Comparison of ENCODE assay signal across 25 cellular contexts in the genomic region with DNA sequence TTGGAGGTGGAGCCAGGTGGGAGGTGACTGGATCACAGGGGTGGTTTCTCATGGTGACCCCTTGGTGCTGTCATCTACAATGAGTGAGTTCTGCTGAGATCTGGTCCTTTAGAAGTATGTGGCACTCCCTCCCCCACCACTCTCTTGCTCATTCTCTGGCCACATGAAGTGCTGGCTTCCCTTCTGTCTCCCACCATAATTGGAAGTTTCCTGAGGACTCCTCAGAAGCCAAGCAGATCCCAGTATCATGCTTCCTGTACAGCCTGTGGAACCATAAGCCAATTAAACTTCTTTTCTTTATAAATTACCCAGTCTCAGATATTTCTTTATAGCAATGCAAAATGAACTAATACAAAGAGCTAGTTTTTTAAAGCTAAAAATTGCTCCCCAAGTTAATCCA. TPM values are rescaled to one million over a fixed set of nuclear protein-coding genes. Genes with fewer than 3 reads are reported as not detected.
A peak's percentile ranks its signal among the peaks of the same experiment; 100 is the strongest.
DNase-seq lines count a peak whose midpoint lies in the region; ATAC-seq and TF ChIP-seq lines count a peak whose summit lies in the region.
"Had no signal": no experiment of that assay in that cellular context is flagged by ENCODE, and none has a peak within 500 bp of the region (broad histone marks: within the 10 kb centered on the region; RNA-seq: fewer than 3 reads in every experiment).

No MANE protein-coding gene starts in this region.

- peak; percentile 8 for DNase-seq in activated CD8-positive, alpha-beta memory T cell treated with anti-CD3 and anti-CD28 coated beads, Interleukin-2, amount 50 U/mL, for 48 hours
- DNase-seq in activated CD8-positive, alpha-beta memory T cell treated with anti-CD3 and anti-CD28 coated beads for 24 hours: no peak
- peak; percentile 9 for DNase-seq in coronary artery (ENCODE audit: low spot score)
- peak; percentile 7 for DNase-seq in esophagus muscularis mucosa (ENCODE audit: extremely low spot score)
- no peak for DNase-seq in PC-9
- DNase-seq in HEK293T (ENCODE audit: extremely low spot score): no peak
- DNase-seq: ACHN; BE2C; C1 segment of cervical spinal cord; CD4-positive, alpha-beta memory T cell; CD4-positive, CD25-positive, alpha-beta regulatory T cell; CD8-positive, alpha-beta memory T cell; COR-L47; DMS 273 treated with DMSO at 0.1 percent for 48 hours; DMS153; DMS53; DMS79; DND-41; EL; GDM1 had no signal

- H3K9me3 ChIP-seq in esophagus muscularis mucosa: peaks cover 0 to 8% (median 5%) of the 10 kb centered on the region in 4 donors
- H3K9me3 ChIP-seq in PC-9 (ENCODE audit: insufficient read depth, low read depth): no peaks in the 10 kb centered on the region; the same call in 1 of the 2 replicates
- H3K9me3 ChIP-seq: BE2C had no signal

- no peak for TF ChIP-seq POLR2A in esophagus muscularis mucosa (IDR thresholded peaks at IDR 0.05; ENCODE audit: low read depth)

- H4K20me1 ChIP-seq in PC-9 (ENCODE audit: insufficient read depth): no peaks in the 10 kb centered on the region
- H4K20me1 ChIP-seq: BLaER1 had no signal

- H3K4me2 ChIP-seq in PC-9: no peak overlapping the region
- H3K4me2 ChIP-seq: A549, BLaER1 had no signal

- CTCF ChIA-PET in PC-9 (lab: Charles Lee): no interaction called here
- CTCF ChIA-PET in HEK293T (lab: Yijun Ruan, JAX): no interaction called here

- no peaks in the 10 kb centered on the region for H3K79me2 ChIP-seq in PC-9 (ENCODE audit: low read depth)

- no TSS peak for BruUV-seq in PC-9 (replicated peaks; lab: Mats Ljungman, UMichigan)

- H3K27ac ChIP-seq in coronary artery (no peak overlapping the region), esophagus muscularis mucosa (replicated peaks in 1 of 4) (no peak overlapping the region), PC-9 (no peak overlapping the region)
- H3K27ac ChIP-seq: 22Rv1, A549, BLaER1 had no signal

- H3K4me3 ChIP-seq in coronary artery (no peak overlapping the region), esophagus muscularis mucosa (no peak overlapping the region), PC-9 (no peak overlapping the region)
- H3K4me3 ChIP-seq: A549, GM12878 had no signal

- no peaks in the 10 kb centered on the region for H3F3A ChIP-seq in PC-9 (ENCODE audit: insufficient read depth, low read depth)

- TF ChIP-seq EP300 in esophagus muscularis mucosa (IDR thresholded peaks at IDR 0.05): no peak

- ATAC-seq in HG02571 (IDR thresholded peaks at IDR 0.05; ENCODE audit: unreplicated experiment): no peak
- ATAC-seq: A549, GM12878 had no signal

- H3K4me1 ChIP-seq in esophagus muscularis mucosa (no peaks in the 10 kb centered on the region), PC-9 (replicated peaks; ENCODE audit: insufficient read depth) (no peaks in the 10 kb centered on the region)
- H3K4me1 ChIP-seq: A549, BE2C, BLaER1 had no signal

- H2AFZ ChIP-seq in PC-9: no peak overlapping the region

- H3K27me3 ChIP-seq in esophagus muscularis mucosa: no peaks in the 10 kb centered on the region
- no peaks in the 10 kb centered on the region for H3K27me3 ChIP-seq in PC-9 (ENCODE audit: insufficient read depth, low read depth)
- H3K27me3 ChIP-seq: BE2C, BLaER1 had no signal

- TF ChIP-seq CTCF in coronary artery (IDR thresholded peaks at IDR 0.05) (no peak), esophagus muscularis mucosa (IDR thresholded peaks at IDR 0.05) (no peak), PC-9 (conservative IDR thresholded peaks at IDR 0.05) (no peak)

- POLR2A ChIA-PET in PC-9 (lab: Charles Lee; ENCODE audit: unreplicated experiment) (no interaction called here), HEK293T (lab: Yijun Ruan, JAX) (no interaction called here)

- H3K36me3 ChIP-seq in esophagus muscularis mucosa (peaks cover 12 to 72% (median 48%) of the 10 kb centered on the region in 4 donors), PC-9 (ENCODE audit: low read depth) (no peaks in the 10 kb centered on the region)
- H3K36me3 ChIP-seq: BE2C had no signal

- intact Hi-C loops in esophagus muscularis mucosa (cut with DNase I) (no loop called here), PC-9 (cut with micrococcal nuclease; ENCODE audit: unreplicated experiment) (no loop called here)

- H3K9me2 ChIP-seq in PC-9 (ENCODE audit: insufficient read depth): no peaks in the 10 kb centered on the region

TF ChIP-seq in HEK293T, 16 proteins besides CTCF, POLR2A, EP300 and RAD21:
- TF ChIP-seq LEF1 (IDR thresholded peaks at IDR 0.05; ENCODE audit: borderline replicate concordance) (no peak), TARDBP (IDR thresholded peaks at IDR 0.05) (no peak), SP1 (IDR thresholded peaks at IDR 0.05) (no peak), L3MBTL2 (conservative IDR thresholded peaks at IDR 0.05) (no peak), CTBP1 (IDR thresholded peaks at IDR 0.05; ENCODE audit: borderline replicate concordance) (no peak), FOXA1 (IDR thresholded peaks at IDR 0.05) (no peak), HDGF (IDR thresholded peaks at IDR 0.05; ENCODE audit: borderline replicate concordance) (no peak), BHLHE40 (IDR thresholded peaks at IDR 0.05; ENCODE audit: borderline replicate concordance) (no peak), ARNT (IDR thresholded peaks at IDR 0.05) (no peak), FOXK2 (IDR thresholded peaks at IDR 0.05) (no peak), NFRKB (IDR thresholded peaks at IDR 0.05) (no peak)

RNA-seq across cellular contexts. Expression of a gene that starts 54.7 kb away (rescaled TPM):
- total RNA-seq in esophagus muscularis mucosa: 10 to 100 TPM; 31.6 to 68.1 (median 38.9) TPM
- 59.2 and 67.0 TPM in 2 replicates for total RNA-seq in PC-9 (2021)

Comparison
In these comparisons a context has a peak if more than half of its experiments do, and no peak if none do; other contexts are left out.
1. DNase-seq: peak in activated CD8-positive, alpha-beta memory T cell treated with anti-CD3 and anti-CD28 coated beads, Interleukin-2, amount 50 U/mL, for 48 hours (single experiment), coronary artery (single experiment) and esophagus muscularis mucosa (single experiment); none in activated CD8-positive, alpha-beta memory T cell treated with anti-CD3 and anti-CD28 coated beads for 24 hours (single experiment), PC-9 (0 of 2) and HEK293T (single experiment).